In the genomic region with DNA sequence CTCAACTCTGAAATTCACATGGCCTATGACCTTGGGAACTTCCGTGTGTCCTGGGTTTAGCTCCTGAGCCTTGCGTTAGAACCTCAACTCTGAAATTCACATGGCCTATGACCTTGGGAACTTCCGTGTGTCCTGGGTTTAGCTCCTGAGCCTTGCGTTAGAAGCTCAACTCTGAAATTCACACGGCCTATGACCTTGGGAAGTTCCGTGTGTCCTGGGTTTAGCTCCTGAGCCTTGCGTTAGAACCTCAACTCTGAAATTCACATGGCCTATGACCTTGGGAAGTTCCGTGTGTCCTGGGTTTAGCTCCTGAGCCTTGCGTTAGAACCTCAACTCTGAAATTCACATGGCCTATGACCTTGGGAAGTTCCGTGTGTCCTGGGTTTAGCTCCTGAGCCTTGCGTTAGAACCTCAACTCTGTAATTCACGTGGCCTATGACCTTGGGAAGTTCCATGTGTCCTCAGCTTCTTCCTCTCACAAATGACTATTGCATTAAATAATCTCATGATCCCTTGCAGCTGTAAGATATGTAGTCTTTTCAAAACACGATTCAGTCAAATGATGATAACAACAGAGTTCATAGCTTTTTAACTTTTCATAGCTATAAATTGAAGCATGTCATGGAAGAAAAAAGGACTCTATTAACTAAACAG, we compare ENCODE assay signal across 8 cellular contexts.
DNase-seq lines count a peak whose midpoint lies in the region; ATAC-seq, FAIRE-seq and TF ChIP-seq lines count a peak whose summit lies in the region.
"Not testable (repeated sequence)": the region's sequence is repeated elsewhere in the genome, so short reads cannot be mapped to it uniquely, and the experiment has no call there.

No MANE protein-coding gene starts in this region.

- not testable (repeated sequence) for H4K5ac ChIP-seq in IMR-90 (ENCODE audit: low read depth, low read length)

- not testable (repeated sequence) for H3K9me3 Mint-ChIP-seq in nephron

- H3K27ac Mint-ChIP-seq in nephron: peak overlapping the region in 2 of 3 experiments; percentile 41 to 60

- not testable (repeated sequence) for H3K23ac ChIP-seq in IMR-90 (ENCODE audit: low read depth, low read length); mesenchymal stem cell (ENCODE audit: low read length in 2 of 2)

- not testable (repeated sequence) for H2BK120ac ChIP-seq in IMR-90 (ENCODE audit: low read depth, low read length); mesenchymal stem cell (ENCODE audit: low read depth, low read length)

- not testable (repeated sequence) for TF ChIP-seq RAD21 in IMR-90 (IDR thresholded peaks at IDR 0.05; ENCODE audit: low read length); liver (IDR thresholded peaks at IDR 0.05)

- CTCF ChIA-PET in IMR-90 (lab: Yijun Ruan, JAX): not testable (repeated sequence)

- H3K9me1 ChIP-seq in IMR-90 (ENCODE audit: insufficient read depth, low read length): not testable (repeated sequence)

- not testable (repeated sequence) for H3K4me3 ChIP-seq in IMR-90 (ENCODE audit: insufficient read depth, low read depth, low read length); choroid plexus epithelial cell (ENCODE audit: low read depth, low read length); liver (ENCODE audit: low read depth in 1 of 3, low read length in 3 of 3); mesenchymal stem cell (ENCODE audit: insufficient read depth in 1 of 2, low read depth in 1 of 2, low read length in 2 of 2)

- not testable (repeated sequence) for BruUV-seq in IMR-90 (replicated peaks; lab: Mats Ljungman, UMichigan)

- H2BK12ac ChIP-seq in mesenchymal stem cell (ENCODE audit: low read length in 2 of 2): not testable (repeated sequence)

- POLR2A ChIA-PET in IMR-90 (lab: Charles Lee; ENCODE audit: unreplicated experiment): not testable (repeated sequence)

- H4K20me1 ChIP-seq in IMR-90 (ENCODE audit: insufficient read depth, low read length): not testable (repeated sequence)

- H2AK9ac ChIP-seq in IMR-90 (replicated peaks; ENCODE audit: low read depth, low read length, poor library complexity): not testable (repeated sequence)

- H3K27me3 ChIP-seq in IMR-90 (ENCODE audit: control insufficient read depth, insufficient read depth, low read length); liver (ENCODE audit: control insufficient read depth in 4 of 4, insufficient read depth in 4 of 4, low read length in 3 of 4); mesenchymal stem cell (ENCODE audit: control insufficient read depth in 1 of 2, insufficient read depth in 1 of 2, low read length in 2 of 2): not testable (repeated sequence)

- intact Hi-C loops in IMR-90 (cut with micrococcal nuclease): not testable (repeated sequence)

- not testable (repeated sequence) for H4K8ac ChIP-seq in IMR-90 (ENCODE audit: low read depth in 2 of 2, low read length in 2 of 2); mesenchymal stem cell (ENCODE audit: low read length)

- H3K79me1 ChIP-seq in IMR-90 (ENCODE audit: low read depth in 1 of 2, low read length in 2 of 2); mesenchymal stem cell (replicated peaks; ENCODE audit: low read length, poor library complexity, severe bottlenecking): not testable (repeated sequence)

- not testable (repeated sequence) for H3K36me3 ChIP-seq in IMR-90 (ENCODE audit: control insufficient read depth, insufficient read depth, low read length); liver (ENCODE audit: control insufficient read depth in 4 of 4, insufficient read depth in 3 of 4, low read depth in 1 of 4, low read length in 3 of 4); mesenchymal stem cell (ENCODE audit: control insufficient read depth in 1 of 2, insufficient read depth in 2 of 2, low read depth in 1 of 2, low read length in 2 of 2)

- dilution Hi-C loops in IMR-90 (cut with HindIII; ENCODE audit: low sequenced_read_pairs, unreplicated experiment): not testable (repeated sequence)

- H3K4me3 Mint-ChIP-seq in nephron: not testable (repeated sequence)

- H2AFZ ChIP-seq in IMR-90 (replicated peaks; ENCODE audit: low read length, poor library complexity); mesenchymal stem cell (ENCODE audit: low read depth, low read length): not testable (repeated sequence)

- FAIRE-seq in endometrium (lab: Jason Lieb, UNC): peak; percentile 26

- not testable (repeated sequence) for H4K91ac ChIP-seq in IMR-90 (ENCODE audit: insufficient read depth, low read depth, low read length); mesenchymal stem cell (ENCODE audit: low read length)

- not testable (repeated sequence) for H3K9ac ChIP-seq in IMR-90 (ENCODE audit: low read depth, low read length); liver (ENCODE audit: low read depth in 1 of 2, low read length in 2 of 2); mesenchymal stem cell (ENCODE audit: low read length)

- DNase-seq in IMR-90 (peak; percentile 16), choroid plexus epithelial cell (ENCODE audit: low read depth) (peak; percentile 38), foreskin melanocyte (peak; percentile 16), iris pigment epithelial cell (ENCODE audit: low read depth) (peak; percentile 36), mesenchymal stem cell (peak; percentile 82)

- no CpG with 5 or more reads among the region's 13 CpGs for WGBS in IMR-90 (ENCODE audit: extremely low coverage in 2 of 2, insufficient read length in 1 of 2), 2 experiments
- WGBS in liver: 79% methylated on average over 12 of the region's 13 CpGs
- WGBS in mesenchymal stem cell: 88% methylated on average over 11 of the region's 13 CpGs

- not testable (repeated sequence) for TF ChIP-seq POLR2A in IMR-90 (IDR thresholded peaks at IDR 0.05; ENCODE audit: low read depth, low read length)

- not testable (repeated sequence) for H3K27me3 Mint-ChIP-seq in nephron (ENCODE audit: low read depth)

- H3K4me1 Mint-ChIP-seq in nephron: not testable (repeated sequence)

- not testable (repeated sequence) for H3K4ac ChIP-seq in IMR-90 (ENCODE audit: low read depth, low read length); mesenchymal stem cell (ENCODE audit: low read depth in 1 of 2, low read length in 2 of 2)

- ATAC-seq in IMR-90 (ENCODE audit: low read depth): not testable (repeated sequence)

- H2BK15ac ChIP-seq in IMR-90 (ENCODE audit: low read depth, low read length); mesenchymal stem cell (ENCODE audit: low read depth, poor library complexity, severe bottlenecking): not testable (repeated sequence)

- H3K36me3 Mint-ChIP-seq in nephron (ENCODE audit: low read depth): not testable (repeated sequence)

- not testable (repeated sequence) for H3K27ac ChIP-seq in IMR-90 (ENCODE audit: insufficient read depth, low read length); liver (ENCODE audit: low read depth in 1 of 2, low read length in 2 of 2); mesenchymal stem cell (ENCODE audit: low read length, poor library complexity, severe bottlenecking)

- H3K18ac ChIP-seq in IMR-90 (ENCODE audit: low read depth, low read length); mesenchymal stem cell (ENCODE audit: low read depth in 1 of 2, low read length in 2 of 2): not testable (repeated sequence)

- not testable (repeated sequence) for H2BK5ac ChIP-seq in IMR-90 (ENCODE audit: low read depth, low read length, poor library complexity, severe bottlenecking); mesenchymal stem cell (ENCODE audit: low read depth, low read length, poor library complexity, severe bottlenecking)

- not testable (repeated sequence) for TF ChIP-seq CTCF in IMR-90 (conservative IDR thresholded peaks at IDR 0.05; ENCODE audit: low read depth, low read length); choroid plexus epithelial cell (conservative IDR thresholded peaks at IDR 0.05; ENCODE audit: low read depth, low read length); liver (IDR thresholded peaks at IDR 0.05; ENCODE audit: low read depth, low read length, missing input control); nephron (IDR thresholded peaks at IDR 0.05; ENCODE audit: unreplicated experiment in 3 of 3)

- not testable (repeated sequence) for H3K4me1 ChIP-seq in IMR-90 (ENCODE audit: control insufficient read depth, insufficient read depth, low read length); liver (ENCODE audit: control insufficient read depth in 4 of 4, insufficient read depth in 4 of 4, low read length in 3 of 4); mesenchymal stem cell (ENCODE audit: control insufficient read depth, insufficient read depth, low read depth, low read length)

- not testable (repeated sequence) for H2BK20ac ChIP-seq in IMR-90 (ENCODE audit: low read depth, low read length)

- not testable (repeated sequence) for H3K14ac ChIP-seq in IMR-90 (replicated peaks; ENCODE audit: low read depth, low read length); mesenchymal stem cell (ENCODE audit: low read length in 2 of 2)

- in situ Hi-C loops in IMR-90 (cut with MboI; ENCODE audit: low sequenced_read_pairs): not testable (repeated sequence)

- H3K56ac ChIP-seq in IMR-90 (ENCODE audit: extremely low read depth, insufficient read depth, low read length): not testable (repeated sequence)

- H2AK5ac ChIP-seq in IMR-90 (ENCODE audit: low read depth, low read length); mesenchymal stem cell (ENCODE audit: low read length, severe bottlenecking): not testable (repeated sequence)

- not testable (repeated sequence) for H3K9me3 ChIP-seq in IMR-90 (ENCODE audit: control insufficient read depth, insufficient read depth, low read length); liver (ENCODE audit: control insufficient read depth in 4 of 4, low read length in 3 of 4); mesenchymal stem cell (ENCODE audit: control insufficient read depth, low read length)

- H3K4me2 ChIP-seq in IMR-90 (ENCODE audit: low read depth, low read length); mesenchymal stem cell (ENCODE audit: low read length, poor library complexity, severe bottlenecking): not testable (repeated sequence)

TF ChIP-seq in liver, 16 proteins besides CTCF, POLR2A, EP300 and RAD21:
- peak; percentile 91 for TF ChIP-seq NR2F2 (IDR thresholded peaks at IDR 0.05)

Comparison
In these comparisons a context has a peak if more than half of its experiments do, and no peak if none do; other contexts are left out.
1. DNase-seq: peak in every context shown above with its lines; median percentile 82 in mesenchymal stem cell; 38 in choroid plexus epithelial cell; 36 in iris pigment epithelial cell; 16 in IMR-90; 16 in foreskin melanocyte.